In genomic region chr3:122679467-122680291, GRCh38 we compare ENCODE assay signal across 8 cellular contexts. TPM values are rescaled to one million over a fixed set of nuclear protein-coding genes. Genes with fewer than 3 reads are reported as not detected.
DNase-seq lines count a peak whose midpoint lies in the region; ATAC-seq and TF ChIP-seq lines count a peak whose summit lies in the region.

No MANE protein-coding gene starts in this region.

- H3K4me1 ChIP-seq in SJSA1 (replicated peaks) (peaks cover 21% of the 10 kb centered on the region), colonic mucosa (peaks cover 7% of the 10 kb centered on the region), mesenchymal stem cell (ENCODE audit: control insufficient read depth, insufficient read depth, low read depth, low read length) (peaks cover 14% of the 10 kb centered on the region), transverse colon (peaks cover 8 to 48% (median 16%) of the 10 kb centered on the region in 4 donors)

- H3K9me3 ChIP-seq in SJSA1 (replicated peaks) (no peaks in the 10 kb centered on the region), colonic mucosa (no peaks in the 10 kb centered on the region), mesenchymal stem cell (ENCODE audit: control insufficient read depth, low read length) (no peaks in the 10 kb centered on the region), transverse colon (no peaks in the 10 kb centered on the region)

- intact Hi-C loops in colonic mucosa (cut with DNase I) (loop anchor here (2.0 to 10.0 kb wide), 3 partner anchors 119 to 285 kb away; no protein-coding TSS in a partner anchor), transverse colon (cut with DNase I; ENCODE audit: low total_unique reads) (loop anchor here (5.0 to 10.0 kb wide), 3 partner anchors 117 to 1135 kb away; partner anchors contain the start of genes DTX3L, PARP9 and POLQ)

- H4K91ac ChIP-seq in mesenchymal stem cell (ENCODE audit: low read length): peak overlapping the region; percentile 28

- H2BK12ac ChIP-seq in mesenchymal stem cell (ENCODE audit: low read length in 2 of 2): peak overlapping the region in 1 of 2 experiments; percentile 52

- H3K79me1 ChIP-seq in mesenchymal stem cell (replicated peaks; ENCODE audit: low read length, poor library complexity, severe bottlenecking): peaks cover 15% of the 10 kb centered on the region

- TF ChIP-seq EP300 in transverse colon (IDR thresholded peaks at IDR 0.05; ENCODE audit: low read depth): no peak

- H3K4me3 ChIP-seq in GM12865 (ENCODE audit: low read depth, low read length) (peak overlapping the region; percentile 64), SJSA1 (peak overlapping the region; percentile 83), colonic mucosa (peak overlapping the region; percentile 84), mesenchymal stem cell (ENCODE audit: insufficient read depth in 1 of 2, low read depth in 1 of 2, low read length in 2 of 2) (peak overlapping the region in 1 of 2 experiments; percentile 92), transverse colon (peak overlapping the region in 3 of 4 donors; percentile 87 to 99 (median 87))

- H3K27me3 ChIP-seq in SJSA1 (replicated peaks) (no peaks in the 10 kb centered on the region), colonic mucosa (no peaks in the 10 kb centered on the region), mesenchymal stem cell (ENCODE audit: control insufficient read depth in 1 of 2, insufficient read depth in 1 of 2, low read length in 2 of 2) (no peaks in the 10 kb centered on the region), transverse colon (no peaks in the 10 kb centered on the region)

- no peak overlapping the region for H3K23ac ChIP-seq in mesenchymal stem cell (ENCODE audit: low read length in 2 of 2)

- peak overlapping the region; percentile 83 for H4K8ac ChIP-seq in mesenchymal stem cell (ENCODE audit: low read length)

- peak overlapping the region in 1 of 2 experiments; percentile 42 for H3K18ac ChIP-seq in mesenchymal stem cell (ENCODE audit: low read depth in 1 of 2, low read length in 2 of 2)

- DNase-seq in GM12865 (ENCODE audit: low read depth) (peak; percentile 43), SJSA1 (ENCODE audit: low read depth in 1 of 2, low spot score in 2 of 2) (peak in 1 of 2 experiments; percentile 39), colonic mucosa (peak; percentile 53), mesenchymal stem cell (peak; percentile 42), transverse colon (peak; percentile 38), NAMALWA (ENCODE audit: low spot score) (no peak)

- H3K27ac ChIP-seq in 22Rv1 (peak overlapping the region; percentile 61), SJSA1 (no peak overlapping the region), colonic mucosa (peak overlapping the region; percentile 94), mesenchymal stem cell (ENCODE audit: low read length, poor library complexity, severe bottlenecking) (no peak overlapping the region), transverse colon (peak overlapping the region; percentile 93 to 97 (median 94))

- TF ChIP-seq POLR2A in transverse colon (IDR thresholded peaks at IDR 0.05): no peak

- peak; percentile 17 for ATAC-seq in HG03342 (IDR thresholded peaks at IDR 0.05; ENCODE audit: unreplicated experiment)

- H2BK15ac ChIP-seq in mesenchymal stem cell (ENCODE audit: low read depth, poor library complexity, severe bottlenecking): no peak overlapping the region

- H3K9ac ChIP-seq in colonic mucosa (ENCODE audit: low read depth in 2 of 2, low read length in 2 of 2) (peak overlapping the region; percentile 84 to 87), mesenchymal stem cell (ENCODE audit: low read length) (peak overlapping the region; percentile 94)

- 50% methylated on average over 18 of the region's 18 CpGs for WGBS in mesenchymal stem cell
- 23 to 29% methylated on average over 13 to 18 of the region's 18 CpGs for WGBS in transverse colon (ENCODE audit: low coverage in 1 of 2), 2 donors

- H3K4me2 ChIP-seq in mesenchymal stem cell (ENCODE audit: low read length, poor library complexity, severe bottlenecking): no peak overlapping the region

- H2BK120ac ChIP-seq in mesenchymal stem cell (ENCODE audit: low read depth, low read length): no peak overlapping the region

- H3K36me3 ChIP-seq in SJSA1 (peaks cover 4% of the 10 kb centered on the region), colonic mucosa (no peaks in the 10 kb centered on the region), mesenchymal stem cell (ENCODE audit: control insufficient read depth in 1 of 2, insufficient read depth in 2 of 2, low read depth in 1 of 2, low read length in 2 of 2) (no peaks in the 10 kb centered on the region), transverse colon (no peaks in the 10 kb centered on the region)

- peak overlapping the region in 1 of 2 experiments; percentile 37 for H3K4ac ChIP-seq in mesenchymal stem cell (ENCODE audit: low read depth in 1 of 2, low read length in 2 of 2)

- H2AK5ac ChIP-seq in mesenchymal stem cell (ENCODE audit: low read length, severe bottlenecking): no peak overlapping the region

- peak overlapping the region; percentile 86 for H2AFZ ChIP-seq in mesenchymal stem cell (ENCODE audit: low read depth, low read length)

- TF ChIP-seq CTCF in 22Rv1 (IDR thresholded peaks at IDR 0.05) (peak; percentile 41), GM12865 (IDR thresholded peaks at IDR 0.05; ENCODE audit: insufficient read depth, low read depth, low read length, missing control alignments) (no peak), colonic mucosa (IDR thresholded peaks at IDR 0.05) (no peak), transverse colon (IDR thresholded peaks at IDR 0.05) (peak in 1 of 5 experiments; percentile 9)

- peak overlapping the region in 1 of 2 experiments; percentile 6 for H3K14ac ChIP-seq in mesenchymal stem cell (ENCODE audit: low read length in 2 of 2)

- no peak overlapping the region for H2BK5ac ChIP-seq in mesenchymal stem cell (ENCODE audit: low read depth, low read length, poor library complexity, severe bottlenecking)

- in situ Hi-C loops in transverse colon (cut with MboI; ENCODE audit: low pct_ligation_motif_present in 1 of 4, low pct_unique_long_range_greater_than_20kb in 1 of 4, low sequenced_read_pairs in 3 of 4): loop anchor here (5.0 to 25.0 kb wide), 6 partner anchors 122 to 295 kb away; partner anchors contain the start of genes FAM162A (in 2 of the 4), MIX23 (in 2 of the 4) and WDR5B (in 1 of the 4)

RNA-seq across cellular contexts. Expression of gene PARP14, which starts 1.0 kb away (rescaled TPM):
- 17.6 and 22.5 TPM in 2 replicates for total RNA-seq in SJSA1 (2014; rRNA removed; shearing (Covaris generic))
- total RNA-seq in colonic mucosa: 10 to 100 TPM; 22.8 to 35.9 TPM
- polyA plus RNA-seq in mesenchymal stem cell (2013, experiment 1 of 2): 23.9 TPM
- 22.3 TPM for polyA plus RNA-seq in mesenchymal stem cell (2013, experiment 2 of 2)
- total RNA-seq in transverse colon: 100 to 1,000 TPM in 1 of 4 donors, 10 to 100 TPM in 3; 35.9 to 211 (median 56.7) TPM

Comparison
In these comparisons a context has a peak if more than half of its experiments do, and no peak if none do; other contexts are left out.
1. H3K27ac ChIP-seq: peak in 22Rv1 (single experiment), colonic mucosa (single experiment) and transverse colon (4 of 4); none in SJSA1 (single experiment) and mesenchymal stem cell (single experiment).